In genomic region chr6:15073344-15073789, GRCh38 we compare ENCODE assay signal across 1 cellular context.
TF ChIP-seq lines count a peak whose summit lies in the region.

No MANE protein-coding gene starts in this region.

TF ChIP-seq in H1, 55 proteins besides CTCF, POLR2A, EP300 and RAD21 (continued from another document):
- no peak for TF ChIP-seq CHD7 (IDR thresholded peaks at IDR 0.05; ENCODE audit: insufficient replicate concordance, low read length)
- no peak for TF ChIP-seq RBBP5 (IDR thresholded peaks at IDR 0.05; ENCODE audit: borderline replicate concordance, low read depth, low read length)
- no peak for TF ChIP-seq PHF8 (conservative IDR thresholded peaks at IDR 0.05; ENCODE audit: low read depth, low read length)
- TF ChIP-seq TBP (IDR thresholded peaks at IDR 0.05; ENCODE audit: low read depth, low read length): no peak
- no peak for TF ChIP-seq CREB1 (IDR thresholded peaks at IDR 0.05)
- no peak for TF ChIP-seq CEBPB (IDR thresholded peaks at IDR 0.05; ENCODE audit: low read depth, low read length)
- TF ChIP-seq SAP30 (IDR thresholded peaks at IDR 0.05; ENCODE audit: insufficient read depth, insufficient replicate concordance, low read length): no peak
- TF ChIP-seq SP1 (IDR thresholded peaks at IDR 0.05; ENCODE audit: low read depth, low read length): no peak
- TF ChIP-seq KDM4A (IDR thresholded peaks at IDR 0.05; ENCODE audit: low read depth, low read length, severe bottlenecking): no peak
- no peak for TF ChIP-seq YY1 (IDR thresholded peaks at IDR 0.05; ENCODE audit: low read depth, low read length)
- no peak for TF ChIP-seq TAF1 (IDR thresholded peaks at IDR 0.05; ENCODE audit: low read depth, low read length)
- TF ChIP-seq NANOG (IDR thresholded peaks at IDR 0.05; ENCODE audit: insufficient read depth, low read depth, low read length, poor library complexity, severe bottlenecking): no peak
- no peak for TF ChIP-seq CHD2 (IDR thresholded peaks at IDR 0.05; ENCODE audit: low read length)
- TF ChIP-seq EZH2 (IDR thresholded peaks at IDR 0.05; ENCODE audit: low read depth, low read length, severe bottlenecking): no peak
